In the genomic region with DNA sequence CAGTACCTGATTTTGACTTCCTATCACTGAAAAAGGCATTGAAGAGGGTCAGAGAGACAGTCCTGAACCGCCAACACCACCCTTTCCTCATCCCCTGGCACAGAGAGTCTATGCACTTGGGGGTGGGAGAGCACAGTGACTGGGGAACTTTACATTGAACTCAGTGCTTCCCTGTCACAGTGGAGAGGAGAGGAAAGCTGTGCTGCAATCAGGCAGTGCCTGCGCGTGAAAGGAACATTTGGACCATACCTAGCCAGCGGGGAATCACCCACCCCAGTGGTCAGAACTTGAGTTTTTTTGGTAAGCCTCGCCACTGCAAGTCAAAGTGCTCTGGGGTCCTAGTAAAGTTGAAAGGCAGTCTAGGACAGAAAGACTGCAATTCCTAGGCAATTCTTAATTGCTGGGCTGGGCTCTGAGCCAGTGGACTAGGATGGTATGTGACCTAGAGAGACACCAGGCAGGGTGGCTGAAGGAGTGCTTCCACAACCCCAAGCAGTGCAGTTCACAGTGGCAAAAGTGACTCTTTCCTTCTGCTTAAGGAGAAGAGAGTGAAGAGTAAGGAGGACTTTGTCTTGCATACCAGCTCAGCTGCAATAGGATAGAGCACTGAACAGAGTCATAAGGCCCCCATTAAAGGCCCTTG, we compare ENCODE assay signal across 13 cellular contexts. TPM values are rescaled to one million over a fixed set of nuclear protein-coding genes. Genes with fewer than 3 reads are reported as not detected.
A peak's percentile ranks its signal among the peaks of the same experiment; 100 is the strongest.
DNase-seq lines count a peak whose midpoint lies in the region; ATAC-seq and TF ChIP-seq lines count a peak whose summit lies in the region.
"Had no signal": no experiment of that assay in that cellular context is flagged by ENCODE, and none has a peak within 500 bp of the region (broad histone marks: within the 10 kb centered on the region; RNA-seq: fewer than 3 reads in every experiment).

No MANE protein-coding gene starts in this region.

- no peaks in the 10 kb centered on the region for H3K9me3 Mint-ChIP-seq in activated T-cell treated with anti-CD3 and anti-CD28 coated beads, Interleukin-2, amount 50 U/mL, for 24 hours
- H3K9me3 Mint-ChIP-seq in activated T-cell treated with anti-CD3 and anti-CD28 coated beads, Interleukin-2, amount 50 U/mL, for 4 hours: no peaks in the 10 kb centered on the region
- no peaks in the 10 kb centered on the region for H3K9me3 Mint-ChIP-seq in activated T-helper 17 cell treated with anti-CD3 and anti-CD28 coated beads, Interleukin-2, amount 50 U/mL, for 72 hours
- no peaks in the 10 kb centered on the region for H3K9me3 Mint-ChIP-seq in stimulated activated effector memory CD8-positive, alpha-beta T cell treated with anti-CD3 and anti-CD28 coated beads, Interleukin-12 subunit alpha, Interleukin-12 subunit beta, amount 100 ng/mL, for 72 hours

- H3K4me3 Mint-ChIP-seq in activated T-cell treated with anti-CD3 and anti-CD28 coated beads, Interleukin-2, amount 50 U/mL, for 24 hours: no peak overlapping the region
- H3K4me3 Mint-ChIP-seq in activated T-cell treated with anti-CD3 and anti-CD28 coated beads, Interleukin-2, amount 50 U/mL, for 4 hours: no peak overlapping the region
- H3K4me3 Mint-ChIP-seq in activated T-helper 17 cell treated with anti-CD3 and anti-CD28 coated beads, Interleukin-2, amount 50 U/mL, for 72 hours: peak overlapping the region; percentile 66
- no peak overlapping the region for H3K4me3 Mint-ChIP-seq in stimulated activated effector memory CD8-positive, alpha-beta T cell treated with anti-CD3 and anti-CD28 coated beads, Interleukin-12 subunit alpha, Interleukin-12 subunit beta, amount 100 ng/mL, for 72 hours

- peak overlapping the region; percentile 82 for H3K27ac Mint-ChIP-seq in activated T-cell treated with anti-CD3 and anti-CD28 coated beads, Interleukin-2, amount 50 U/mL, for 24 hours
- H3K27ac Mint-ChIP-seq in activated T-helper 17 cell treated with anti-CD3 and anti-CD28 coated beads, Interleukin-2, amount 50 U/mL, for 72 hours: peak overlapping the region; percentile 92
- H3K27ac Mint-ChIP-seq in stimulated activated effector memory CD8-positive, alpha-beta T cell treated with anti-CD3 and anti-CD28 coated beads, Interleukin-12 subunit alpha, Interleukin-12 subunit beta, amount 100 ng/mL, for 72 hours: peak overlapping the region; percentile 40

- TF ChIP-seq CTCF in omental fat pad (IDR thresholded peaks at IDR 0.05): no peak

- H3K27me3 Mint-ChIP-seq in activated T-cell treated with anti-CD3 and anti-CD28 coated beads, Interleukin-2, amount 50 U/mL, for 24 hours: no peaks in the 10 kb centered on the region
- H3K27me3 Mint-ChIP-seq in activated T-cell treated with anti-CD3 and anti-CD28 coated beads, Interleukin-2, amount 50 U/mL, for 4 hours (ENCODE audit: low read depth): peaks cover 7% of the 10 kb centered on the region
- H3K27me3 Mint-ChIP-seq in activated T-helper 17 cell treated with anti-CD3 and anti-CD28 coated beads, Interleukin-2, amount 50 U/mL, for 72 hours: no peaks in the 10 kb centered on the region

- no peak for DNase-seq in activated T-cell treated with anti-CD3 and anti-CD28 coated beads, Interleukin-2, amount 50 U/mL, for 24 hours
- no peak for DNase-seq in activated T-cell treated with anti-CD3 and anti-CD28 coated beads, Interleukin-2, amount 50 U/mL, for 4 hours
- peak; percentile 24 for DNase-seq in EL
- DNase-seq in stimulated activated effector memory CD8-positive, alpha-beta T cell treated with anti-CD3 and anti-CD28 coated beads, Interleukin-12 subunit alpha, Interleukin-12 subunit beta, amount 100 ng/mL, for 72 hours (ENCODE audit: low spot score in 2 of 2): no peak
- no peak for DNase-seq in ecto neural progenitor cell (ENCODE audit: low spot score)
- no peak for DNase-seq in omental fat pad (ENCODE audit: low spot score)
- DNase-seq: NCI-H1105 treated with DMSO at 0.1 percent for 48 hours, NCI-H187, NCI-H446 treated with DMSO at 0.1 percent for 48 hours, NCI-H774 had no signal

- no peak for ATAC-seq in activated T-cell treated with anti-CD3 and anti-CD28 coated beads, Interleukin-2, amount 50 U/mL, for 4 hours
- peak; percentile 18 for ATAC-seq in activated T-helper 17 cell treated with anti-CD3 and anti-CD28 coated beads, Interleukin-2, amount 50 U/mL, for 72 hours (replicated peaks)
- ATAC-seq in stimulated activated effector memory CD8-positive, alpha-beta T cell treated with anti-CD3 and anti-CD28 coated beads, Interleukin-12 subunit alpha, Interleukin-12 subunit beta, amount 100 ng/mL, for 72 hours: no peak
- ATAC-seq in omental fat pad (ENCODE audit: low FRiP score): no peak
- ATAC-seq: Panc1, Right ventricle myocardium inferior had no signal

- H3K36me3 Mint-ChIP-seq in activated T-cell treated with anti-CD3 and anti-CD28 coated beads, Interleukin-2, amount 50 U/mL, for 24 hours (ENCODE audit: low read depth): no peaks in the 10 kb centered on the region
- no peaks in the 10 kb centered on the region for H3K36me3 Mint-ChIP-seq in activated T-cell treated with anti-CD3 and anti-CD28 coated beads, Interleukin-2, amount 50 U/mL, for 4 hours (ENCODE audit: insufficient read depth)
- no peaks in the 10 kb centered on the region for H3K36me3 Mint-ChIP-seq in activated T-helper 17 cell treated with anti-CD3 and anti-CD28 coated beads, Interleukin-2, amount 50 U/mL, for 72 hours (ENCODE audit: low read depth)
- H3K36me3 Mint-ChIP-seq in stimulated activated effector memory CD8-positive, alpha-beta T cell treated with anti-CD3 and anti-CD28 coated beads, Interleukin-12 subunit alpha, Interleukin-12 subunit beta, amount 100 ng/mL, for 72 hours: no peaks in the 10 kb centered on the region

- H3K4me1 Mint-ChIP-seq in activated T-cell treated with anti-CD3 and anti-CD28 coated beads, Interleukin-2, amount 50 U/mL, for 24 hours (ENCODE audit: low read depth): peaks cover 23% of the 10 kb centered on the region
- peaks cover 12% of the 10 kb centered on the region for H3K4me1 Mint-ChIP-seq in activated T-cell treated with anti-CD3 and anti-CD28 coated beads, Interleukin-2, amount 50 U/mL, for 4 hours (ENCODE audit: low read depth)
- peaks cover 14% of the 10 kb centered on the region for H3K4me1 Mint-ChIP-seq in activated T-helper 17 cell treated with anti-CD3 and anti-CD28 coated beads, Interleukin-2, amount 50 U/mL, for 72 hours
- H3K4me1 Mint-ChIP-seq in stimulated activated effector memory CD8-positive, alpha-beta T cell treated with anti-CD3 and anti-CD28 coated beads, Interleukin-12 subunit alpha, Interleukin-12 subunit beta, amount 100 ng/mL, for 72 hours: peaks cover 18% of the 10 kb centered on the region

RNA-seq across cellular contexts. Expression of gene HENMT1, which starts 9.4 kb away (rescaled TPM):
- 10 to 100 TPM; 11.9 to 12.2 (median 12.0) TPM for total RNA-seq in activated T-cell treated with anti-CD3 and anti-CD28 coated beads, Interleukin-2, amount 50 U/mL, for 4 hours
- 10 to 100 TPM; 17.5 to 21.6 TPM for total RNA-seq in activated T-helper 17 cell treated with anti-CD3 and anti-CD28 coated beads, Interleukin-2, amount 50 U/mL, for 72 hours
- 1 to 10 TPM; 2.8 to 4.9 (median 4.5) TPM for total RNA-seq in omental fat pad

RNA-seq across cellular contexts. Expression of gene PRPF38B, which starts 21.9 kb away (rescaled TPM):
- total RNA-seq in activated T-cell treated with anti-CD3 and anti-CD28 coated beads, Interleukin-2, amount 50 U/mL, for 4 hours: 10 to 100 TPM; 68.9 to 76.7 (median 76.6) TPM
- total RNA-seq in activated T-helper 17 cell treated with anti-CD3 and anti-CD28 coated beads, Interleukin-2, amount 50 U/mL, for 72 hours: 10 to 100 TPM; 70.3 to 70.6 TPM
- 10 to 100 TPM; 17.6 to 41.6 (median 30.6) TPM for total RNA-seq in omental fat pad

RNA-seq across cellular contexts. Expression of gene FNDC7, which starts 42.5 kb away (rescaled TPM):
- not detected for total RNA-seq in activated T-cell treated with anti-CD3 and anti-CD28 coated beads, Interleukin-2, amount 50 U/mL, for 4 hours
- total RNA-seq in activated T-helper 17 cell treated with anti-CD3 and anti-CD28 coated beads, Interleukin-2, amount 50 U/mL, for 72 hours: under 1 TPM in 1 of 2 donors, not detected in 1; 0.19 TPM
- not detected for total RNA-seq in omental fat pad
- total RNA-seq: Right ventricle myocardium inferior had no signal

Comparison
In these comparisons a context has a peak if more than half of its experiments do, and no peak if none do; other contexts are left out.
1. H3K27ac Mint-ChIP-seq: peak in every context shown above with its lines; median percentile 92 in activated T-helper 17 cell treated with anti-CD3 and anti-CD28 coated beads, Interleukin-2, amount 50 U/mL, for 72 hours; 82 in activated T-cell treated with anti-CD3 and anti-CD28 coated beads, Interleukin-2, amount 50 U/mL, for 24 hours; 40 in stimulated activated effector memory CD8-positive, alpha-beta T cell treated with anti-CD3 and anti-CD28 coated beads, Interleukin-12 subunit alpha, Interleukin-12 subunit beta, amount 100 ng/mL, for 72 hours.